8 cellular contexts compared by ENCODE assay signal in the genomic region with DNA sequence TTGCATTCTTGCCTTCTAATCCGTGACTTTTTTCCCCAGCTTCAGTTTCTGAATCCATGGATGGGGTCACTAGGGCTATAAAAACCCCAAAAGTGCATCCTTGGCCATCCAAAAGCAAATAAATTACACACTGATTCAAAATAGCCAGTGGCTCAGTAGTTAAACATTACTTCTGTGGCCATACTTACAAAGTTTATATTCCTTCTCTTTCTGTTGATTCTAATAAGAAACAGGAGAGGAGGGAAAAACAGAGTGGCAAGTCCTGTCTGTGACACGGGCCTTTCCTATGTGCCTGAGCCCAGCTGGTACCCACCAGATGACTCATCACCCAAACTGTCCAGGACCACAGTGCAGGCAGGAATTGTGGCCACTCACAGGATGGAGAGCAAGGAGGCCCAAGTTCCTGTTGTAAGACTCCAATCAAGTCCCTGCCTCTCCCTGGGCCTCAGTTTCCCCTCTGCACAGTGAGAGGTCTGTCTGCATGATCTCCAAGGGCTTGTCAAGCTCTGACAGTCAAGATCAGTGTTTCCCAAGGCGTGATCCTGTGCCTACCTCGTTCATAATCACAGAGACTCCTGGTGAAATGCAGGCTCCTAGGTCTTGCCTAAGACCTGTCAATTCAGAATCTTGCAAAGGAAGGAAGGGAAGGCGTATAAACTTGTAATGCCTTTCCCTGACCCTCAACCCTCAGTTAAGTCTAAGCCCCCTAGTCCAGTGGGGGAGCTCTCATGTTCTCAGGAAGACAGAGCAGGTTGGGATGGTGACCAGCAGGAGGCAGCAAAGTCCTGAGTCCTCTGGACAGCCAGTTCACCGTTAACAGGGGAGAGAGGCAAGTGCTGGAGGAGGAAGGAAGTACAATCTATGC. TPM values are rescaled to one million over a fixed set of nuclear protein-coding genes. Genes with fewer than 3 reads are reported as not detected.
DNase-seq lines count a peak whose midpoint lies in the region; ATAC-seq and TF ChIP-seq lines count a peak whose summit lies in the region.

No MANE protein-coding gene starts in this region.

- peaks cover 9% of the 10 kb centered on the region for H3K4me1 Mint-ChIP-seq in activated naive CD8-positive, alpha-beta T cell (ENCODE audit: low read depth)

- ATAC-seq in GM19468 (IDR thresholded peaks at IDR 0.05; ENCODE audit: extremely low read depth, unreplicated experiment), result peak; percentile 36
- peak; percentile 88 to 91 (median 90) for ATAC-seq in psoas muscle
- ATAC-seq in aorta (ENCODE audit: low FRiP score), result peak; percentile 86

- H3K36me3 ChIP-seq in SU-DHL-6 (ENCODE audit: low read length) (peaks cover 10% of the 10 kb centered on the region; the same call in 1 of the 2 replicates), cardiac muscle cell (peaks cover 17% of the 10 kb centered on the region), psoas muscle (ENCODE audit: insufficient read depth in 1 of 2, low read depth in 1 of 2) (peaks cover 3 to 88% of the 10 kb centered on the region in 2 donors), aorta (ENCODE audit: control insufficient read depth in 1 of 2, insufficient read depth in 2 of 2, low read length in 1 of 2) (peaks cover 0 to 4% of the 10 kb centered on the region in 2 donors)

- H3F3A ChIP-seq in SU-DHL-6 (ENCODE audit: insufficient read depth), result no peaks in the 10 kb centered on the region

- no peak overlapping the region for H3K4me3 Mint-ChIP-seq in activated naive CD8-positive, alpha-beta T cell

- TF ChIP-seq CTCF in SU-DHL-6 (IDR thresholded peaks at IDR 0.05; ENCODE audit: insufficient read depth, low read length, poor library complexity, severe bottlenecking), result peak; percentile 97
- TF ChIP-seq CTCF in cardiac muscle cell (IDR thresholded peaks at IDR 0.05; ENCODE audit: low read depth, low read length), result peak; percentile 89
- TF ChIP-seq CTCF in psoas muscle (IDR thresholded peaks at IDR 0.05), result peak; percentile 88

- no peak overlapping the region for H3K9ac ChIP-seq in SU-DHL-6 (ENCODE audit: low read length)

- H3K27me3 Mint-ChIP-seq in activated naive CD8-positive, alpha-beta T cell, result no peaks in the 10 kb centered on the region

- H3K4me3 ChIP-seq in SU-DHL-6 (ENCODE audit: insufficient read depth, low read length, poor library complexity, severe bottlenecking), result no peak overlapping the region
- H3K4me3 ChIP-seq in cardiac muscle cell, result no peak overlapping the region
- H3K4me3 ChIP-seq in psoas muscle, result no peak overlapping the region
- no peak overlapping the region for H3K4me3 ChIP-seq in aorta (ENCODE audit: low read length in 2 of 2)

- no peaks in the 10 kb centered on the region for H3K9me2 ChIP-seq in SU-DHL-6 (replicated peaks; ENCODE audit: insufficient read depth, low read length)

- H3K36me3 Mint-ChIP-seq in activated naive CD8-positive, alpha-beta T cell, result peaks cover 12% of the 10 kb centered on the region

- intact Hi-C loops in psoas muscle (cut with DNase I) (loop anchor here in 1 of 2 donors (1.0 to 5.0 kb wide), 3 partner anchors 64 to 191 kb away; no protein-coding TSS in a partner anchor), aorta (cut with DNase I) (loop anchor here in 1 of 2 donors (1.0 kb wide), 2 partner anchors 64 to 113 kb away; no protein-coding TSS in a partner anchor)

- no peaks in the 10 kb centered on the region for H3K9me3 Mint-ChIP-seq in activated naive CD8-positive, alpha-beta T cell (ENCODE audit: low read depth)

- no peaks in the 10 kb centered on the region for H3K9me3 ChIP-seq in SU-DHL-6 (ENCODE audit: insufficient read depth, low read length)
- H3K9me3 ChIP-seq in cardiac muscle cell (ENCODE audit: low read depth), result no peaks in the 10 kb centered on the region
- H3K9me3 ChIP-seq in psoas muscle, result no peaks in the 10 kb centered on the region
- no peaks in the 10 kb centered on the region for H3K9me3 ChIP-seq in aorta (ENCODE audit: control insufficient read depth, low read length)

- no peak overlapping the region for H2AFZ ChIP-seq in SU-DHL-6 (ENCODE audit: low read depth, low read length, severe bottlenecking)

- H3K27ac Mint-ChIP-seq in activated naive CD8-positive, alpha-beta T cell, result peak overlapping the region; percentile 46

- no peaks in the 10 kb centered on the region for H4K20me1 ChIP-seq in SU-DHL-6 (ENCODE audit: low read depth, low read length)

- H3K4me2 ChIP-seq in SU-DHL-6 (ENCODE audit: low read depth, low read length, poor library complexity, severe bottlenecking), result no peak overlapping the region

- no peaks in the 10 kb centered on the region for H3K79me2 ChIP-seq in SU-DHL-6 (ENCODE audit: insufficient read depth, low read length)

- H3K4me1 ChIP-seq in cardiac muscle cell (ENCODE audit: low read depth) (no peaks in the 10 kb centered on the region), psoas muscle (peaks cover 16% of the 10 kb centered on the region), aorta (ENCODE audit: control insufficient read depth in 1 of 2, insufficient read depth in 2 of 2, low read length in 2 of 2) (no peaks in the 10 kb centered on the region)

- H3K27ac ChIP-seq in SU-DHL-6 (ENCODE audit: low read depth, low read length), result no peak overlapping the region
- no peak overlapping the region for H3K27ac ChIP-seq in cardiac muscle cell
- H3K27ac ChIP-seq in psoas muscle, result peak overlapping the region; percentile 63
- no peak overlapping the region for H3K27ac ChIP-seq in aorta (ENCODE audit: low read depth in 1 of 2, low read length in 2 of 2)

- peak; percentile 59 for DNase-seq in COR-L47 (lab: John Stamatoyannopoulos, UW)
- peak; percentile 78 for DNase-seq in HuH-7.5 (ENCODE audit: low spot score)
- peak; percentile 87 to 88 for DNase-seq in cardiac muscle cell (ENCODE audit: low read depth in 1 of 2, low spot score in 1 of 2)
- DNase-seq in psoas muscle, result peak; percentile 82 to 91
- peak; percentile 89 to 93 for DNase-seq in aorta

- H3K27me3 ChIP-seq in SU-DHL-6 (ENCODE audit: low read length) (no peaks in the 10 kb centered on the region), cardiac muscle cell (no peaks in the 10 kb centered on the region), psoas muscle (ENCODE audit: insufficient read depth in 3 of 3, low read length in 2 of 3) (no peaks in the 10 kb centered on the region), aorta (ENCODE audit: control insufficient read depth in 1 of 2, insufficient read depth in 2 of 2, low read length in 1 of 2) (no peaks in the 10 kb centered on the region)

- 59 to 70% (median 60%) methylated on average over 6 of the region's 6 CpGs for WGBS in psoas muscle, 3 donors
- 61 to 66% methylated on average over 6 of the region's 6 CpGs for WGBS in aorta, 2 donors

RNA-seq across cellular contexts. Expression of a gene that starts 29.5 kb away (rescaled TPM):
- total RNA-seq in cardiac muscle cell, result 134 and 147 TPM in 2 replicates
- polyA plus RNA-seq in cardiac muscle cell, result 94.9 and 104 TPM in 2 replicates
- 100 to 1,000 TPM; 114 to 218 (median 149) TPM for total RNA-seq in psoas muscle
- 100 to 1,000 TPM in 2 of 3 donors, 10 to 100 TPM in 1; 55.5 to 167 (median 106) TPM for polyA plus RNA-seq in psoas muscle
- total RNA-seq in aorta, result 100 to 1,000 TPM in 1 of 2 donors, 10 to 100 TPM in 1; 83.3 to 105 TPM
- 10 to 100 TPM; 63.3 to 80.3 TPM for polyA plus RNA-seq in aorta

RNA-seq across cellular contexts. Expression of a gene that starts 30.9 kb away (rescaled TPM):
- total RNA-seq in cardiac muscle cell (46.6 and 73.7 TPM in 2 replicates), psoas muscle (100 to 1,000 TPM; 447 to 852 (median 690) TPM), aorta (1,000 to 10,000 TPM in 1 of 2 donors, 100 to 1,000 TPM in 1; 694 to 1,257 TPM)
- polyA plus RNA-seq in cardiac muscle cell (79.8 and 121 TPM in 2 replicates), psoas muscle (100 to 1,000 TPM; 551 to 766 (median 552) TPM), aorta (100 to 1,000 TPM; 514 to 520 TPM)

Comparison
In these comparisons a context has a peak if more than half of its experiments do, and no peak if none do; other contexts are left out.
1. ATAC-seq: peak in every context shown above with its lines; median percentile 90 in psoas muscle; 86 in aorta; 36 in GM19468.